In the genomic region with DNA sequence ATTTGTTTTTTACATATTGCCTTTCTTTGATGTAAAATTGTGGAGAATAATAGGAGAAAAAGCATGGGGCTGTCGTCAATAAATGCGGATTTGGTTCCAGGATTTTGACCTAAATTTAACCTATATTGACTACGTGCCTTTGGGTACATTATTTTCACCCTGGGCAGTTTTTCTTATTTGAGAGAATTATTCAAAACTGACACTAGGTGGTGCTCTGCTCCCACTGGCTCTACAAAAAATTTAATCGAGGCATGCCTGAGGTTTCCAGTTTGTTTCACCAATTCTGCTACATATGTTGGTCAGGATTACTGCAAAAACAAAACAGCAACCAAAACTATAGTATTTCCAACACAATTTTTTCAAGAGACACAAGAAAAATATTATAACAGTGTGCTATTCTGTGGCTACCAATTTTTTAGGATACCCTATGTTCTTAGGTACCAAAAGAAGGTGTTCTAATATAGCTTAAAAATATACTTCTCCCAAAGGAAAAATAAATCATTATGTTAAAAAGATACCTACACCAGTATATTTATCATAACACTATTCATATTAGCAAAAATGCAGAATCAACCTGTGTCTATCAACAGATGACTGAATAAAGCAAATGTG, we compare ENCODE assay signal across 1 cellular context.
A peak's percentile ranks its signal among the peaks of the same experiment; 100 is the strongest.
TF ChIP-seq lines count a peak whose summit lies in the region.

No MANE protein-coding gene starts in this region.

TF ChIP-seq in K562, 482 proteins besides CTCF, POLR2A, EP300 and RAD21:
- no peak for TF ChIP-seq GTF3C2 (IDR thresholded peaks at IDR 0.05; ENCODE audit: borderline replicate concordance, extremely low read depth, insufficient read length)
- TF ChIP-seq, protein P1, sequence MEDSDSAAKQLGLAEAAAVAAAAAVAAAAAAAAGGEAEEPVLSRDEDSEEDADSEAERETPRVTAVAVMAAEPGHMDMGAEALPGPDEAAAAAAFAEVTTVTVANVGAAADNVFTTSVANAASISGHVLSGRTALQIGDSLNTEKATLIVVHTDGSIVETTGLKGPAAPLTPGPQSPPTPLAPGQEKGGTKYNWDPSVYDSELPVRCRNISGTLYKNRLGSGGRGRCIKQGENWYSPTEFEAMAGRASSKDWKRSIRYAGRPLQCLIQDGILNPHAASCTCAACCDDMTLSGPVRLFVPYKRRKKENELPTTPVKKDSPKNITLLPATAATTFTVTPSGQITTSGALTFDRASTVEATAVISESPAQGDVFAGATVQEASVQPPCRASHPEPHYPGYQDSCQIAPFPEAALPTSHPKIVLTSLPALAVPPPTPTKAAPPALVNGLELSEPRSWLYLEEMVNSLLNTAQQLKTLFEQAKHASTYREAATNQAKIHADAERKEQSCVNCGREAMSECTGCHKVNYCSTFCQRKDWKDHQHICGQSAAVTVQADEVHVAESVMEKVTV (CRISPR knock-in tag; IDR thresholded peaks at IDR 0.05) = peak; percentile 67
- TF ChIP-seq ZNF584 (CRISPR knock-in tag; IDR thresholded peaks at IDR 0.05; ENCODE audit: low read depth) = no peak
- TF ChIP-seq POLR2H (tag; IDR thresholded peaks at IDR 0.05; ENCODE audit: low read depth) = peak; percentile 12; the same call in 1 of the 2 replicates
- 0 out of 2 replicates have a peak, but pooled peaks have one; percentile 16 for TF ChIP-seq SMC3 (conservative IDR thresholded peaks at IDR 0.05; ENCODE audit: insufficient read depth, low read depth, low read length)
- 0 out of 4 replicates have a peak, but pooled peaks of 1 of the 2 experiments have one; percentile 28 for TF ChIP-seq MAZ (CRISPR knock-in tag; conservative IDR thresholded peaks at IDR 0.05 in 1 of 2, IDR thresholded peaks at IDR 0.05 in 1 of 2)
